In genomic region chr12:132664206-132665148, GRCh38 we compare ENCODE assay signal across 2 cellular contexts.
TF ChIP-seq lines count a peak whose summit lies in the region.

No MANE protein-coding gene starts in this region.

TF ChIP-seq in HepG2, 621 proteins besides CTCF, POLR2A, EP300 and RAD21:
- TF ChIP-seq SCMH1 (CRISPR knock-in tag; IDR thresholded peaks at IDR 0.05; ENCODE audit: borderline replicate concordance) (no peak), ETV6 (CRISPR knock-in tag; conservative IDR thresholded peaks at IDR 0.05) (no peak), PHB2 (IDR thresholded peaks at IDR 0.05; ENCODE audit: partially characterized antibody) (no peak), HIC2 (CRISPR knock-in tag; IDR thresholded peaks at IDR 0.05; ENCODE audit: low read depth) (no peak), FUBP1 (CRISPR knock-in tag; IDR thresholded peaks at IDR 0.05; ENCODE audit: borderline replicate concordance) (no peak), TBL1XR1 (IDR thresholded peaks at IDR 0.05; ENCODE audit: borderline replicate concordance, low read length, partially characterized antibody) (no peak), MXD4 (CRISPR knock-in tag; IDR thresholded peaks at IDR 0.05) (no peak), ZNF260 (CRISPR knock-in tag; IDR thresholded peaks at IDR 0.05; ENCODE audit: borderline replicate concordance, low read depth) (no peak), ZFP1 (CRISPR knock-in tag; IDR thresholded peaks at IDR 0.05) (no peak), CEBPZ (IDR thresholded peaks at IDR 0.05; ENCODE audit: low read length) (no peak), AHDC1 (CRISPR knock-in tag; IDR thresholded peaks at IDR 0.05; ENCODE audit: borderline replicate concordance) (no peak)

TF ChIP-seq in GM12891, 5 proteins besides CTCF, POLR2A, EP300 and RAD21:
- TF ChIP-seq TAF1 (IDR thresholded peaks at IDR 0.05; ENCODE audit: low read depth, low read length), result no peak
- TF ChIP-seq POU2F2 (IDR thresholded peaks at IDR 0.05; ENCODE audit: low read depth, low read length), result no peak
- TF ChIP-seq POLR2AphosphoS5 (IDR thresholded peaks at IDR 0.05; ENCODE audit: low read depth, low read length), result no peak; the same call in 1 of the 2 replicates
- TF ChIP-seq PAX5 (IDR thresholded peaks at IDR 0.05; ENCODE audit: insufficient read depth, low read length, severe bottlenecking), result no peak
- no peak for TF ChIP-seq SPI1 (IDR thresholded peaks at IDR 0.05; ENCODE audit: low read depth, low read length)
